In the genomic region with DNA sequence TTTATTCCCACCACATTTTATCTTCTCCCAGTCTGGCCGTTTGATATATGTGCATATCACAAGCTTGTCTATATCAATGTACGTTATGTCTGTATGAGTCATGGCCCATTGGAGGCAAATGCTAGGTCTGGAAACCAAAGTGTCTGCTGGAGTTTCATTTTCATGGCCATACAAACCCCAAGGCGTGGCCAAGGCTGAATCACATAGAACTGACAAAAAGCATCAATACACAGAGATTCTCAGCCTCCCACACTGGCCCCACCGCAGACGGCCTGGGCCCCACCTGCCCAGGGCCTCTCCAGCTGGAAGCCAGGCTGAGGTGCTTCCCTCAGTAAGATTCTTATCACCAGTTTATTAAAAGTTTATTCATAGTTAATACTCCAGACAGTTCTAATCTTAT, we compare ENCODE assay signal across 15 cellular contexts. TPM values are rescaled to one million over a fixed set of nuclear protein-coding genes. Genes with fewer than 3 reads are reported as not detected.
DNase-seq lines count a peak whose midpoint lies in the region.
"Had no signal": no experiment of that assay in that cellular context is flagged by ENCODE, and none has a peak within 500 bp of the region (broad histone marks: within the 10 kb centered on the region; RNA-seq: fewer than 3 reads in every experiment).

No MANE protein-coding gene starts in this region.

- in situ Hi-C loops in SK-MEL-5 (cut with HindIII; ENCODE audit: low pct_unique_long_range_greater_than_20kb, low sequenced_read_pairs) = no loop called here

- peak; percentile 57 for DNase-seq in activated CD8-positive, alpha-beta memory T cell treated with anti-CD3 and anti-CD28 coated beads for 24 hours
- DNase-seq in activated CD8-positive, alpha-beta memory T cell treated with anti-CD3 and anti-CD28 coated beads, Interleukin-2, amount 50 U/mL, for 4 hours = no peak
- DNase-seq in H4 (ENCODE audit: low spot score) = peak; percentile 57
- peak; percentile 5 for DNase-seq in SK-MEL-5 (ENCODE audit: low read depth, low spot score)
- peak; percentile 6 to 7 for DNase-seq in stimulated activated CD4-positive, alpha-beta T cell treated with anti-CD3 and anti-CD28 coated beads, Interleukin-4, amount 100 ng/mL, for 48 hours (ENCODE audit: low read depth in 2 of 2)
- DNase-seq in occipital lobe (lab: John Stamatoyannopoulos, UW) = no peak
- no peak for DNase-seq in dedifferentiated amniotic fluid mesenchymal stem cell (ENCODE audit: extremely low spot score)
- DNase-seq in NCI-H1436 (lab: John Stamatoyannopoulos, UW) = no peak
- DNase-seq: CD8-positive, alpha-beta memory T cell; EL; KBM-7; NCI-H1417 treated with DMSO at 0.1 percent for 48 hours; SIG-M5 had no signal

RNA-seq across cellular contexts. Expression of a gene that starts 40.5 kb away (rescaled TPM):
- 0.08 TPM in 1 of 2 replicates, not detected in the other for total RNA-seq in H4 (2014; rRNA removed; shearing (Covaris generic))
- not detected in 2 replicates for total RNA-seq in SK-MEL-5 (2014; rRNA removed; shearing (Covaris generic))
- polyA plus RNA-seq in SK-MEL-5 (2015; cell fraction: cytosol; rRNA removed) = not detected in 2 replicates
- not detected in 2 replicates for polyA plus RNA-seq in SK-MEL-5 (2015; cell fraction: nucleus; rRNA removed)
- total RNA-seq in occipital lobe = 7.6 TPM
- total RNA-seq: CD8-positive, alpha-beta memory T cell; esophagus muscularis mucosa; skeletal muscle tissue had no signal
- polyA plus RNA-seq: CD8-positive, alpha-beta memory T cell had no signal

Comparison
In these comparisons a context has a peak if more than half of its experiments do, and no peak if none do; other contexts are left out.
1. DNase-seq: peak in activated CD8-positive, alpha-beta memory T cell treated with anti-CD3 and anti-CD28 coated beads for 24 hours (single experiment), H4 (single experiment), SK-MEL-5 (single experiment) and stimulated activated CD4-positive, alpha-beta T cell treated with anti-CD3 and anti-CD28 coated beads, Interleukin-4, amount 100 ng/mL, for 48 hours (2 of 2); none in activated CD8-positive, alpha-beta memory T cell treated with anti-CD3 and anti-CD28 coated beads, Interleukin-2, amount 50 U/mL, for 4 hours (single experiment), occipital lobe (single experiment), dedifferentiated amniotic fluid mesenchymal stem cell (single experiment) and NCI-H1436 (single experiment).